Comparison of ENCODE assay signal across 12 cellular contexts in genomic region chr22:23835773-23836144, GRCh38. TPM values are rescaled to one million over a fixed set of nuclear protein-coding genes. Genes with fewer than 3 reads are reported as not detected.
DNase-seq lines count a peak whose midpoint lies in the region; ATAC-seq and TF ChIP-seq lines count a peak whose summit lies in the region.
"Had no signal": no experiment of that assay in that cellular context is flagged by ENCODE, and none has a peak within 500 bp of the region (broad histone marks: within the 10 kb centered on the region; RNA-seq: fewer than 3 reads in every experiment).

No MANE protein-coding gene starts in this region.

- H3K36me3 ChIP-seq in mucosa of descending colon (ENCODE audit: low read depth) = peaks cover 3% of the 10 kb centered on the region

- ATAC-seq in mucosa of descending colon (no peak), GM21390 (IDR thresholded peaks at IDR 0.05; ENCODE audit: unreplicated experiment) (no peak), GM21367 (IDR thresholded peaks at IDR 0.05; ENCODE audit: unreplicated experiment) (no peak)

- no peak for TF ChIP-seq CTCF in chondrocyte (IDR thresholded peaks at IDR 0.05)
- no peak for TF ChIP-seq CTCF in mucosa of descending colon (IDR thresholded peaks at IDR 0.05)
- no peak for TF ChIP-seq CTCF in type B pancreatic cell (conservative IDR thresholded peaks at IDR 0.05)

- H3K4me1 Mint-ChIP-seq in activated naive CD4-positive, alpha-beta T cell treated with anti-CD3 and anti-CD28 coated beads, Interleukin-2, amount 50 U/mL, for 24 hours = peaks cover 18% of the 10 kb centered on the region
- peaks cover 40% of the 10 kb centered on the region for H3K4me1 Mint-ChIP-seq in chondrocyte (ENCODE audit: low read depth)
- H3K4me1 Mint-ChIP-seq in type B pancreatic cell (ENCODE audit: unreplicated experiment) = peaks cover 19% of the 10 kb centered on the region

- peaks cover 13% of the 10 kb centered on the region for H3K4me1 ChIP-seq in mucosa of descending colon (ENCODE audit: low read depth)

- no peaks in the 10 kb centered on the region for H3K27me3 Mint-ChIP-seq in activated naive CD4-positive, alpha-beta T cell treated with anti-CD3 and anti-CD28 coated beads, Interleukin-2, amount 50 U/mL, for 24 hours
- H3K27me3 Mint-ChIP-seq in chondrocyte (ENCODE audit: low read depth) (no peaks in the 10 kb centered on the region), type B pancreatic cell (peaks cover 14% of the 10 kb centered on the region)

- H3K4me3 Mint-ChIP-seq in activated naive CD4-positive, alpha-beta T cell treated with anti-CD3 and anti-CD28 coated beads, Interleukin-2, amount 50 U/mL, for 24 hours = no peak overlapping the region
- H3K4me3 Mint-ChIP-seq in chondrocyte (ENCODE audit: unreplicated experiment) (no peak overlapping the region), type B pancreatic cell (peak overlapping the region; percentile 41)

- no peaks in the 10 kb centered on the region for H3K9me3 ChIP-seq in mucosa of descending colon

- no peak overlapping the region for H3K4me3 ChIP-seq in mucosa of descending colon

- H3K9me3 Mint-ChIP-seq in activated naive CD4-positive, alpha-beta T cell treated with anti-CD3 and anti-CD28 coated beads, Interleukin-2, amount 50 U/mL, for 24 hours = no peaks in the 10 kb centered on the region
- H3K9me3 Mint-ChIP-seq in chondrocyte (ENCODE audit: low read depth) = no peaks in the 10 kb centered on the region
- H3K9me3 Mint-ChIP-seq in type B pancreatic cell = no peaks in the 10 kb centered on the region

- DNase-seq in activated naive CD4-positive, alpha-beta T cell treated with anti-CD3 and anti-CD28 coated beads, Interleukin-2, amount 50 U/mL, for 16 hours = no peak
- DNase-seq in chondrocyte (ENCODE audit: low spot score) = peak; percentile 68
- peak in 2 of 3 donors; percentile 23 to 36 for DNase-seq in mucosa of descending colon
- DNase-seq in type B pancreatic cell (ENCODE audit: extremely low spot score, unreplicated experiment) = no peak
- no peak for DNase-seq in GM19238 (ENCODE audit: insufficient read length, low spot score)
- DNase-seq: activated T-cell treated with anti-CD3 and anti-CD28 coated beads for 4 hours, GOT3, NCI-H1105 treated with DMSO at 0.1 percent for 48 hours had no signal

- peak overlapping the region; percentile 23 for H3K27ac Mint-ChIP-seq in activated naive CD4-positive, alpha-beta T cell treated with anti-CD3 and anti-CD28 coated beads, Interleukin-2, amount 50 U/mL, for 24 hours
- H3K27ac Mint-ChIP-seq in chondrocyte (ENCODE audit: unreplicated experiment) (peak overlapping the region; percentile 14), type B pancreatic cell (no peak overlapping the region)

- peaks cover 2% of the 10 kb centered on the region for H3K36me3 Mint-ChIP-seq in activated naive CD4-positive, alpha-beta T cell treated with anti-CD3 and anti-CD28 coated beads, Interleukin-2, amount 50 U/mL, for 24 hours
- H3K36me3 Mint-ChIP-seq in chondrocyte (ENCODE audit: low read depth) (peaks cover 12% of the 10 kb centered on the region), type B pancreatic cell (peaks cover 12% of the 10 kb centered on the region)

- intact Hi-C loops in mucosa of descending colon (cut with DNase I, micrococcal nuclease) = no loop called here

RNA-seq across cellular contexts. Expression of gene DERL3, which starts 3.0 kb away (rescaled TPM):
- total RNA-seq in chondrocyte (1.3 to 4.6 TPM (median 2.0 TPM) in 3 replicates), mucosa of descending colon (10 to 100 TPM in 1 of 3 donors, 1 to 10 TPM in 2; 4.4 to 18.8 (median 7.9) TPM), type B pancreatic cell (ENCODE audit: low replicate concordance) (2.6 and 9.5 TPM in 2 replicates)
- total RNA-seq: HT1080 had no signal

RNA-seq across cellular contexts. Expression of gene SLC2A11, which starts 21.9 kb away (rescaled TPM):
- 14.5 to 14.9 TPM (median 14.8 TPM) in 3 replicates for total RNA-seq in chondrocyte
- 10 to 100 TPM; 11.5 to 14.7 (median 12.5) TPM for total RNA-seq in mucosa of descending colon
- 19.6 and 32.1 TPM in 2 replicates for total RNA-seq in type B pancreatic cell (ENCODE audit: low replicate concordance)

RNA-seq across cellular contexts. Expression of gene SMARCB1, which starts 49.0 kb away (rescaled TPM):
- total RNA-seq in chondrocyte (102 to 133 TPM (median 114 TPM) in 3 replicates), mucosa of descending colon (10 to 100 TPM; 60.1 to 85.1 (median 69.3) TPM), type B pancreatic cell (ENCODE audit: low replicate concordance) (99.5 and 159 TPM in 2 replicates)

RNA-seq across cellular contexts. Expression of gene MIF, which starts 58.4 kb away (rescaled TPM):
- 466 to 518 TPM (median 502 TPM) in 3 replicates for total RNA-seq in chondrocyte
- 100 to 1,000 TPM; 142 to 414 (median 209) TPM for total RNA-seq in mucosa of descending colon
- total RNA-seq in type B pancreatic cell (ENCODE audit: low replicate concordance) = 436 and 570 TPM in 2 replicates

Comparison
In these comparisons a context has a peak if more than half of its experiments do, and no peak if none do; other contexts are left out.
1. DNase-seq: peak in chondrocyte (single experiment) and mucosa of descending colon (2 of 3); none in activated naive CD4-positive, alpha-beta T cell treated with anti-CD3 and anti-CD28 coated beads, Interleukin-2, amount 50 U/mL, for 16 hours (single experiment), type B pancreatic cell (single experiment) and GM19238 (single experiment).